ENCODE assay signal across 8 cellular contexts in the genomic region with DNA sequence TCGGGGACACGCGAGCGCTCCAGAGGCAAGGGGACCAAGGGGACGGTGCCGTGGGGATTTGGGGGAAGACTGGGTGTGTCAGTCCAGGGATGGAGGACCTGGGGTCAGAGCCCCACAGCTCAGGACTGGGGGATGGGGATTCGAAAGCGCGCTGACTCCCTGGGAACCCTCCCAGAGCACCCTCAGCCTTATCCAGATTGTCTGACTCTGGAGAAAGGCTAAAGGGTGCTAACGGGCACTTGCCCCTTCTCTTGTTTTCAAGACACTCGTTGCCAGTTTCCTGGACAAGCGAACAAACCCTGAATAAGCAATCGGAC. TPM values are rescaled to one million over a fixed set of nuclear protein-coding genes. Genes with fewer than 3 reads are reported as not detected.
DNase-seq lines count a peak whose midpoint lies in the region; ATAC-seq, FAIRE-seq and TF ChIP-seq lines count a peak whose summit lies in the region.

No MANE protein-coding gene starts in this region.

- RAD21 ChIA-PET in GM12878 (lab: Charles Lee; ENCODE audit: unreplicated experiment) = interaction anchor here (1.2 to 3.7 kb wide), 5 partner anchors 32 to 146 kb away, joined by 5 to 33 read pairs (median 11); no protein-coding TSS in a partner anchor

- peaks cover 24% of the 10 kb centered on the region for H3K79me2 ChIP-seq in GM12878 (ENCODE audit: control insufficient read depth, insufficient read depth, low read length)

- peak overlapping the region; percentile 100 for H3K27ac Mint-ChIP-seq in activated naive CD4-positive, alpha-beta T cell treated with anti-CD3 and anti-CD28 coated beads, Interleukin-2, amount 10 ng/mL, durations not matched to agents 7 days and 5 days

- no peaks in the 10 kb centered on the region for H3K9me3 Mint-ChIP-seq in activated naive CD4-positive, alpha-beta T cell treated with anti-CD3 and anti-CD28 coated beads, Interleukin-2, amount 10 ng/mL, durations not matched to agents 7 days and 5 days

- no peak for TF ChIP-seq EP300 in GM12878 (IDR thresholded peaks at IDR 0.05; ENCODE audit: borderline replicate concordance in 1 of 2, control insufficient read depth in 1 of 2, low read depth in 2 of 2, low read length in 2 of 2)

- SMC1A ChIA-PET in GM12878 (lab: Charles Lee; ENCODE audit: uncharacterized antibody, unreplicated experiment) = interaction anchor here (1.0 to 3.6 kb wide), 10 partner anchors 13 to 146 kb away, joined by 3 to 24 read pairs (median 4); no protein-coding TSS in a partner anchor

- no peaks in the 10 kb centered on the region for H4K20me1 ChIP-seq in GM12878 (ENCODE audit: control insufficient read depth, insufficient read depth)

- intact Hi-C loops in GM12878 (cut with micrococcal nuclease; ENCODE audit: unreplicated experiment) = loop anchor here (2.0 kb wide), 2 partner anchors 32 to 40 kb away; no protein-coding TSS in a partner anchor
- intact Hi-C loops in aorta (cut with DNase I) = loop anchor here in 1 of 2 donors (5.0 to 10.0 kb wide), 2 partner anchors 46 to 108 kb away; no protein-coding TSS in a partner anchor

- no peak for TF ChIP-seq RAD21 in GM12878 (IDR thresholded peaks at IDR 0.05; ENCODE audit: insufficient read depth, low read depth, low read length)

- CTCF ChIA-PET in activated naive CD4-positive, alpha-beta T cell treated with anti-CD3 and anti-CD28 coated beads, Interleukin-2, amount 10 ng/mL, durations not matched to agents 7 days and 5 days (lab: Charles Lee) = interaction anchor here (1.0 to 1.8 kb wide), 3 partner anchors 16 to 43 kb away, joined by 3 to 7 read pairs (median 6); no protein-coding TSS in a partner anchor
- CTCF ChIA-PET in GM12878 (lab: Yijun Ruan, JAX) = interaction anchor here (0.9 to 1.9 kb wide), 8 partner anchors 9 to 105 kb away, joined by 3 to 7 read pairs (median 3); no protein-coding TSS in a partner anchor

- H3K27ac ChIP-seq in GM12878 (ENCODE audit: control insufficient read depth, insufficient read depth) (peak overlapping the region; percentile 66), lung (ENCODE audit: low read depth in 1 of 2, low read length in 1 of 2) (peak overlapping the region in 1 of 2 donors; percentile 15), aorta (ENCODE audit: low read depth in 1 of 2, low read length in 2 of 2) (peak overlapping the region in 1 of 2 donors; percentile 52)

- no peak for FAIRE-seq in GM12878 (lab: Jason Lieb, UNC)

- 0 out of 2 replicates have a peak, but pooled peaks cover 3% of the 10 kb centered on the region for H3K4me1 ChIP-seq in GM12878 (ENCODE audit: control insufficient read depth, insufficient read depth, low read length)
- peaks cover 0 to 6% of the 10 kb centered on the region in 2 donors for H3K4me1 ChIP-seq in lung (ENCODE audit: control insufficient read depth in 2 of 2, insufficient read depth in 2 of 2, low read length in 2 of 2)
- no peaks in the 10 kb centered on the region for H3K4me1 ChIP-seq in aorta (ENCODE audit: control insufficient read depth in 1 of 2, insufficient read depth in 2 of 2, low read length in 2 of 2)

- no TSS peak for BruUV-seq in GM12878 (replicated peaks; lab: Mats Ljungman, UMichigan)

- H3K4me3 Mint-ChIP-seq in activated naive CD4-positive, alpha-beta T cell treated with anti-CD3 and anti-CD28 coated beads, Interleukin-2, amount 10 ng/mL, durations not matched to agents 7 days and 5 days = peak overlapping the region; percentile 100

- ATAC-seq in HG03460 (IDR thresholded peaks at IDR 0.05; ENCODE audit: unreplicated experiment) (peak; percentile 9), GM12878 (peak; percentile 21), lung (ENCODE audit: insufficient read depth, low FRiP score) (no peak), aorta (ENCODE audit: low FRiP score) (peak; percentile 28)

- H3K36me3 ChIP-seq in GM12878 (ENCODE audit: control insufficient read depth in 2 of 2, insufficient read depth in 2 of 2, low read length in 1 of 2) (no peaks in the 10 kb centered on the region), lung (ENCODE audit: control insufficient read depth in 2 of 2, insufficient read depth in 2 of 2, low read length in 2 of 2) (no peaks in the 10 kb centered on the region), aorta (ENCODE audit: control insufficient read depth in 1 of 2, insufficient read depth in 2 of 2, low read length in 1 of 2) (no peaks in the 10 kb centered on the region)

- no peak for TF ChIP-seq POLR2A in GM12878 (IDR thresholded peaks at IDR 0.05; ENCODE audit: low read depth, low read length)

- H3K4me3 ChIP-seq in GM12878 (peak overlapping the region; percentile 74), lung (peak overlapping the region; percentile 56), aorta (ENCODE audit: low read length in 2 of 2) (peak overlapping the region; percentile 29 to 70)

- H3K9me3 ChIP-seq in GM12878 (replicated peaks; ENCODE audit: control insufficient read depth, insufficient read depth, low read length) (no peaks in the 10 kb centered on the region), lung (ENCODE audit: control insufficient read depth in 2 of 2, insufficient read depth in 1 of 2, low read length in 1 of 2) (no peaks in the 10 kb centered on the region), aorta (ENCODE audit: control insufficient read depth, low read length) (no peaks in the 10 kb centered on the region)

- peak overlapping the region; percentile 56 for H2AFZ ChIP-seq in GM12878 (ENCODE audit: control insufficient read depth, low read depth, low read length)

- TF ChIP-seq CTCF in GM12878 (IDR thresholded peaks at IDR 0.05 in 2 of 3, conservative IDR thresholded peaks at IDR 0.05 in 1 of 3; ENCODE audit: control insufficient read depth in 2 of 3, extremely low read depth in 1 of 3, insufficient read depth in 1 of 3, low read depth in 3 of 3, low read length in 3 of 3) (no peak), lung (IDR thresholded peaks at IDR 0.05; ENCODE audit: control extremely low read depth, extremely low read depth) (no peak)

- H3K4me1 Mint-ChIP-seq in activated naive CD4-positive, alpha-beta T cell treated with anti-CD3 and anti-CD28 coated beads, Interleukin-2, amount 10 ng/mL, durations not matched to agents 7 days and 5 days = peaks cover 40% of the 10 kb centered on the region

- peak overlapping the region; percentile 73 for H3K9ac ChIP-seq in GM12878 (ENCODE audit: control insufficient read depth, insufficient read depth, low read length)

- no peaks in the 10 kb centered on the region for H3K27me3 Mint-ChIP-seq in activated naive CD4-positive, alpha-beta T cell treated with anti-CD3 and anti-CD28 coated beads, Interleukin-2, amount 10 ng/mL, durations not matched to agents 7 days and 5 days

- in situ Hi-C loops in GM12878 (cut with MboI) = no loop called here

- no peaks in the 10 kb centered on the region for H3K27me3 ChIP-seq in GM12878 (replicated peaks in 1 of 2; ENCODE audit: control insufficient read depth in 2 of 2, insufficient read depth in 2 of 2, low read length in 1 of 2)
- no peaks in the 10 kb centered on the region for H3K27me3 ChIP-seq in lung (ENCODE audit: control insufficient read depth, insufficient read depth)
- no peaks in the 10 kb centered on the region for H3K27me3 ChIP-seq in aorta (ENCODE audit: control insufficient read depth in 1 of 2, insufficient read depth in 2 of 2, low read length in 1 of 2)

- DNase-seq in activated naive CD4-positive, alpha-beta T cell treated with anti-CD3 and anti-CD28 coated beads, Interleukin-2, amount 10 ng/mL, durations not matched to agents 7 days and 5 days = no peak
- no peak for DNase-seq in activated naive CD4-positive, alpha-beta T cell treated with Interleukin-2 at 50 U/mL for 16 hours
- DNase-seq in GM12878 (ENCODE audit: low read depth, low spot score) (no peak), lung (ENCODE audit: low spot score) (no peak), aorta (no peak), COLO829 (ENCODE audit: low spot score) (no peak), kidney glomerular epithelial cell (lab: John Stamatoyannopoulos, UW) (no peak)

- 31% methylated on average over 13 of the region's 13 CpGs for WGBS in GM12878 (ENCODE audit: insufficient coverage, insufficient replicate concordance, low lambda C conversion rate, missing lambda C conversion rate)
- WGBS in lung, 2 donors = 2 to 24% methylated on average over 13 of the region's 13 CpGs
- 1 to 17% methylated on average over 13 of the region's 13 CpGs for WGBS in aorta, 2 donors

- peak overlapping the region; percentile 68; the same call in 1 of the 2 replicates for H3K4me2 ChIP-seq in GM12878 (ENCODE audit: control insufficient read depth, insufficient read depth)

- POLR2A ChIA-PET in GM12878 (lab: Charles Lee) = interaction anchor here (2.6 to 3.6 kb wide), 2 partner anchors 33 to 38 kb away, joined by 12 to 39 read pairs; no protein-coding TSS in a partner anchor

- peaks cover 24% of the 10 kb centered on the region for H3K36me3 Mint-ChIP-seq in activated naive CD4-positive, alpha-beta T cell treated with anti-CD3 and anti-CD28 coated beads, Interleukin-2, amount 10 ng/mL, durations not matched to agents 7 days and 5 days

TF ChIP-seq in GM12878, 131 proteins besides CTCF, POLR2A, EP300 and RAD21 (continues in another document):
- no peak for TF ChIP-seq KAT2A (conservative IDR thresholded peaks at IDR 0.05; ENCODE audit: control insufficient read depth, low read depth, low read length)
- no peak for TF ChIP-seq KDM1A (IDR thresholded peaks at IDR 0.05; ENCODE audit: borderline replicate concordance)
- no peak for TF ChIP-seq FOS (IDR thresholded peaks at IDR 0.05; ENCODE audit: borderline replicate concordance, extremely low read depth, insufficient read length)

RNA-seq across cellular contexts. Expression of a gene that starts 1.1 kb away (rescaled TPM):
- 27.8 and 29.5 TPM in 2 replicates for total RNA-seq in GM12878 (2013; cell fraction: nucleolus; rRNA removed)
- 26.9 and 32.0 TPM in 2 replicates for total RNA-seq in GM12878 (2014; rRNA removed)
- 29.4 and 30.7 TPM in 2 replicates for total RNA-seq in GM12878 (2014; rRNA removed; fragmentation: Illumina TruSeq; extraction: Trizol)
- total RNA-seq in GM12878 (2021) = 23.7 and 24.0 TPM in 2 replicates
- 9.7 TPM for polyA plus RNA-seq in GM12878 (2011; ENCODE audit: low read depth)
- 17.1 and 27.4 TPM in 2 replicates for polyA plus RNA-seq in GM12878 (2011; rRNA removed)
- polyA plus RNA-seq in GM12878 (2011; cell fraction: cytosol; rRNA removed) = 6.9 and 7.2 TPM in 2 replicates
- polyA plus RNA-seq in GM12878 (2011; cell fraction: nucleus; rRNA removed) = 8.8 and 9.3 TPM in 2 replicates
- 16.5 and 17.2 TPM in 2 replicates for polyA plus RNA-seq in GM12878 (2012)
- 22.3 and 29.1 TPM in 2 replicates for polyA plus RNA-seq in GM12878 (2014; fragmentation: Illumina TruSeq; extraction: Trizol)
- 10 to 100 TPM; 17.3 to 27.7 TPM for polyA plus RNA-seq in GM12878 (2014; fragmentation: Nextera tagmentation; extraction: Ambion mirVana)
- polyA plus RNA-seq in GM12878 (2014; rRNA removed) = 15.2 and 17.3 TPM in 2 replicates
- 10 to 100 TPM; 16.3 to 17.0 TPM for polyA plus RNA-seq in GM12878 (2016; fragmentation: Nextera tagmentation; extraction: Ambion mirVana)
- 17.2 and 25.0 TPM in 2 replicates for polyA minus RNA-seq in GM12878 (2011; rRNA and poly(A)+ RNA removed)
- 7.9 and 10.2 TPM in 2 replicates for polyA minus RNA-seq in GM12878 (2011; cell fraction: cytosol; rRNA and poly(A)+ RNA removed)
- polyA minus RNA-seq in GM12878 (2011; cell fraction: nucleus; rRNA and poly(A)+ RNA removed) = 6.9 and 8.0 TPM in 2 replicates
- total RNA-seq in lung = 10 to 100 TPM; 27.0 to 32.0 TPM
- 10 to 100 TPM; 16.0 to 20.3 TPM for polyA plus RNA-seq in lung
- 10 to 100 TPM; 44.6 to 59.8 TPM for total RNA-seq in aorta
- polyA plus RNA-seq in aorta = 10 to 100 TPM; 15.7 to 34.0 TPM
